In the genomic region with DNA sequence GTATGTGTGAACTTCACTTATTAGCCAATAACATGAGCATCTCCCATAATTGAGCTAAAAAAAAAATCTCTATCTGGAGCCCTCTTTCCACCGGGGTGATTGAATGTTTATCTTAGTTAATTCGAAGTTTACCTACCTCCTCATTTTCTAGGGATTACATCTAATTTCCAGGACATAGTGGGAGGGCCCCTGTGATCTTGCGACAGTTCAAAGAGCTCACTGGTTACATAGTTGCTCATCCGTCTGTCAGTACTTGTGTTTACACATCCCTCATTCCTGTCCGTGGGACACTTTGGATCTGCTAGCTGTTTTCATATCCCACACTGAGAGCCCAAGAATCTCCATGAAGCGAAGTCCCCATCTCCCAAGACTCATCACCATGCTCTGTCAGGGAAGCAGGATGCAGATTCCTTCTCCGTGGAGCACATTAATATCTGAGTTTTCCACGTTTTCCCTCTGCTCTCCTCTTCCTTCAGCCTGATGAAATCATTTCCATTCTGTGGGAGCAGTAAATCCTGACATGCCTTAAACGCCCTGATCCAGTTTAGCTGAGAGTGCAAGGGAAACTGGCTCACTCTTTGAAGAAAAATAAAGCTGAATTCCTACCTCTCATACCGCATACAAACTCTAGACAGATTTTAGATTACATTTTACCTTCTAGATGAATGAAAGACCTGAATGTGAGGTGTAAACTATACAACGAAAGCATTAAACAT, we compare ENCODE assay signal across 1 cellular context.
TF ChIP-seq lines count a peak whose summit lies in the region.

No MANE protein-coding gene starts in this region.

TF ChIP-seq in HepG2, 621 proteins besides CTCF, POLR2A, EP300 and RAD21 (continued from another document and continues in another):
- TF ChIP-seq, protein P1, sequence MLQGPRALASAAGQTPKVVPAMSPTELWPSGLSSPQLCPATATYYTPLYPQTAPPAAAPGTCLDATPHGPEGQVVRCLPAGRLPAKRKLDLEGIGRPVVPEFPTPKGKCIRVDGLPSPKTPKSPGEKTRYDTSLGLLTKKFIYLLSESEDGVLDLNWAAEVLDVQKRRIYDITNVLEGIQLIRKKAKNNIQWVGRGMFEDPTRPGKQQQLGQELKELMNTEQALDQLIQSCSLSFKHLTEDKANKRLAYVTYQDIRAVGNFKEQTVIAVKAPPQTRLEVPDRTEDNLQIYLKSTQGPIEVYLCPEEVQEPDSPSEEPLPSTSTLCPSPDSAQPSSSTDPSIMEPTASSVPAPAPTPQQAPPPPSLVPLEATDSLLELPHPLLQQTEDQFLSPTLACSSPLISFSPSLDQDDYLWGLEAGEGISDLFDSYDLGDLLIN (CRISPR knock-in tag; IDR thresholded peaks at IDR 0.05; ENCODE audit: borderline replicate concordance) = no peak
- no peak for TF ChIP-seq BORCS8-MEF2B (CRISPR knock-in tag; IDR thresholded peaks at IDR 0.05)
- no peak for TF ChIP-seq POGZ (CRISPR knock-in tag; IDR thresholded peaks at IDR 0.05)
- TF ChIP-seq, protein P2, sequence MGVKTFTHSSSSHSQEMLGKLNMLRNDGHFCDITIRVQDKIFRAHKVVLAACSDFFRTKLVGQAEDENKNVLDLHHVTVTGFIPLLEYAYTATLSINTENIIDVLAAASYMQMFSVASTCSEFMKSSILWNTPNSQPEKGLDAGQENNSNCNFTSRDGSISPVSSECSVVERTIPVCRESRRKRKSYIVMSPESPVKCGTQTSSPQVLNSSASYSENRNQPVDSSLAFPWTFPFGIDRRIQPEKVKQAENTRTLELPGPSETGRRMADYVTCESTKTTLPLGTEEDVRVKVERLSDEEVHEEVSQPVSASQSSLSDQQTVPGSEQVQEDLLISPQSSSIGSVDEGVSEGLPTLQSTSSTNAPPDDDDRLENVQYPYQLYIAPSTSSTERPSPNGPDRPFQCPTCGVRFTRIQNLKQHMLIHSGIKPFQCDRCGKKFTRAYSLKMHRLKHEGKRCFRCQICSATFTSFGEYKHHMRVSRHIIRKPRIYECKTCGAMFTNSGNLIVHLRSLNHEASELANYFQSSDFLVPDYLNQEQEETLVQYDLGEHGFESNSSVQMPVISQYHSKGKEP (CRISPR knock-in tag; IDR thresholded peaks at IDR 0.05) = no peak
- TF ChIP-seq U2AF2 (IDR thresholded peaks at IDR 0.05; ENCODE audit: low read depth, low read length) = no peak
- TF ChIP-seq TBX3 (IDR thresholded peaks at IDR 0.05; ENCODE audit: borderline replicate concordance) = peak; percentile 85; the same call in 1 of the 2 replicates
- TF ChIP-seq RCOR2 (CRISPR knock-in tag; IDR thresholded peaks at IDR 0.05) = peak; percentile 45; the same call in 1 of the 2 replicates
- TF ChIP-seq NFYB (CRISPR knock-in tag; IDR thresholded peaks at IDR 0.05) = no peak
- no peak for TF ChIP-seq HNRNPL (IDR thresholded peaks at IDR 0.05; ENCODE audit: low read depth, low read length)
- TF ChIP-seq, protein P3, sequence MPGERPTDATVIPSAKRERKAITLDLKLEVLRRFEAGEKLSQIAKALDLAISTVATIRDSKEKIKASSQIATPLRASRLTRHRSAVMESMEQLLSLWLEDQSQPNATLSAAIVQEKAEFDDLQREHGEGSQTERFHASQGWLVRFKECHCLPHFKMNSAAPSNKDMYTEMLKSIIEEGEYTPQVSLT (CRISPR knock-in tag; IDR thresholded peaks at IDR 0.05; ENCODE audit: borderline replicate concordance, low read depth) = no peak
- no peak for TF ChIP-seq ZNF33B (CRISPR knock-in tag; IDR thresholded peaks at IDR 0.05)
- TF ChIP-seq PITX1 (CRISPR knock-in tag; IDR thresholded peaks at IDR 0.05) = peak; percentile 87
- TF ChIP-seq ZNF264 (CRISPR knock-in tag; IDR thresholded peaks at IDR 0.05) = no peak
- no peak for TF ChIP-seq PRMT3 (CRISPR knock-in tag; IDR thresholded peaks at IDR 0.05; ENCODE audit: borderline replicate concordance, low read depth)
- no peak for TF ChIP-seq ATRX (CRISPR knock-in tag; IDR thresholded peaks at IDR 0.05; ENCODE audit: borderline replicate concordance)
- no peak for TF ChIP-seq KLF11 (CRISPR knock-in tag; IDR thresholded peaks at IDR 0.05)
- TF ChIP-seq TSC22D2 (CRISPR knock-in tag; IDR thresholded peaks at IDR 0.05; ENCODE audit: borderline replicate concordance) = no peak
- no peak for TF ChIP-seq ZMYM3 (CRISPR knock-in tag; IDR thresholded peaks at IDR 0.05)
- TF ChIP-seq, protein P4, sequence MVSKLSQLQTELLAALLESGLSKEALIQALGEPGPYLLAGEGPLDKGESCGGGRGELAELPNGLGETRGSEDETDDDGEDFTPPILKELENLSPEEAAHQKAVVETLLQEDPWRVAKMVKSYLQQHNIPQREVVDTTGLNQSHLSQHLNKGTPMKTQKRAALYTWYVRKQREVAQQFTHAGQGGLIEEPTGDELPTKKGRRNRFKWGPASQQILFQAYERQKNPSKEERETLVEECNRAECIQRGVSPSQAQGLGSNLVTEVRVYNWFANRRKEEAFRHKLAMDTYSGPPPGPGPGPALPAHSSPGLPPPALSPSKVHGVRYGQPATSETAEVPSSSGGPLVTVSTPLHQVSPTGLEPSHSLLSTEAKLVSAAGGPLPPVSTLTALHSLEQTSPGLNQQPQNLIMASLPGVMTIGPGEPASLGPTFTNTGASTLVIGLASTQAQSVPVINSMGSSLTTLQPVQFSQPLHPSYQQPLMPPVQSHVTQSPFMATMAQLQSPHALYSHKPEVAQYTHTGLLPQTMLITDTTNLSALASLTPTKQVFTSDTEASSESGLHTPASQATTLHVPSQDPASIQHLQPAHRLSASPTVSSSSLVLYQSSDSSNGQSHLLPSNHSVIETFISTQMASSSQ (IDR thresholded peaks at IDR 0.05; ENCODE audit: low read depth) = peak; percentile 57; the same call in 1 of the 2 replicates
- TF ChIP-seq, protein P4 (CRISPR knock-in tag; IDR thresholded peaks at IDR 0.05; ENCODE audit: borderline replicate concordance) = peak; percentile 44; the same call in 1 of the 2 replicates
- peak; percentile 29; the same call in 1 of the 2 replicates for TF ChIP-seq FOSL1 (CRISPR knock-in tag; IDR thresholded peaks at IDR 0.05; ENCODE audit: borderline replicate concordance)
- peak; percentile 69 for TF ChIP-seq ERF (CRISPR knock-in tag; IDR thresholded peaks at IDR 0.05)
- TF ChIP-seq, protein P5, sequence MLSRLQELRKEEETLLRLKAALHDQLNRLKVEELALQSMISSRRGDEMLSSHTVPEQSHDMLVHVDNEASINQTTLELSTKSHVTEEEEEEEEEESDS (CRISPR knock-in tag; IDR thresholded peaks at IDR 0.05; ENCODE audit: borderline replicate concordance) = no peak
- peak; percentile 90 for TF ChIP-seq HOXD1 (CRISPR knock-in tag; IDR thresholded peaks at IDR 0.05)
- TF ChIP-seq GTF2F1 (IDR thresholded peaks at IDR 0.05; ENCODE audit: low read length) = no peak
- TF ChIP-seq CENPT (CRISPR knock-in tag; IDR thresholded peaks at IDR 0.05; ENCODE audit: low read depth) = no peak
- TF ChIP-seq, protein P6, sequence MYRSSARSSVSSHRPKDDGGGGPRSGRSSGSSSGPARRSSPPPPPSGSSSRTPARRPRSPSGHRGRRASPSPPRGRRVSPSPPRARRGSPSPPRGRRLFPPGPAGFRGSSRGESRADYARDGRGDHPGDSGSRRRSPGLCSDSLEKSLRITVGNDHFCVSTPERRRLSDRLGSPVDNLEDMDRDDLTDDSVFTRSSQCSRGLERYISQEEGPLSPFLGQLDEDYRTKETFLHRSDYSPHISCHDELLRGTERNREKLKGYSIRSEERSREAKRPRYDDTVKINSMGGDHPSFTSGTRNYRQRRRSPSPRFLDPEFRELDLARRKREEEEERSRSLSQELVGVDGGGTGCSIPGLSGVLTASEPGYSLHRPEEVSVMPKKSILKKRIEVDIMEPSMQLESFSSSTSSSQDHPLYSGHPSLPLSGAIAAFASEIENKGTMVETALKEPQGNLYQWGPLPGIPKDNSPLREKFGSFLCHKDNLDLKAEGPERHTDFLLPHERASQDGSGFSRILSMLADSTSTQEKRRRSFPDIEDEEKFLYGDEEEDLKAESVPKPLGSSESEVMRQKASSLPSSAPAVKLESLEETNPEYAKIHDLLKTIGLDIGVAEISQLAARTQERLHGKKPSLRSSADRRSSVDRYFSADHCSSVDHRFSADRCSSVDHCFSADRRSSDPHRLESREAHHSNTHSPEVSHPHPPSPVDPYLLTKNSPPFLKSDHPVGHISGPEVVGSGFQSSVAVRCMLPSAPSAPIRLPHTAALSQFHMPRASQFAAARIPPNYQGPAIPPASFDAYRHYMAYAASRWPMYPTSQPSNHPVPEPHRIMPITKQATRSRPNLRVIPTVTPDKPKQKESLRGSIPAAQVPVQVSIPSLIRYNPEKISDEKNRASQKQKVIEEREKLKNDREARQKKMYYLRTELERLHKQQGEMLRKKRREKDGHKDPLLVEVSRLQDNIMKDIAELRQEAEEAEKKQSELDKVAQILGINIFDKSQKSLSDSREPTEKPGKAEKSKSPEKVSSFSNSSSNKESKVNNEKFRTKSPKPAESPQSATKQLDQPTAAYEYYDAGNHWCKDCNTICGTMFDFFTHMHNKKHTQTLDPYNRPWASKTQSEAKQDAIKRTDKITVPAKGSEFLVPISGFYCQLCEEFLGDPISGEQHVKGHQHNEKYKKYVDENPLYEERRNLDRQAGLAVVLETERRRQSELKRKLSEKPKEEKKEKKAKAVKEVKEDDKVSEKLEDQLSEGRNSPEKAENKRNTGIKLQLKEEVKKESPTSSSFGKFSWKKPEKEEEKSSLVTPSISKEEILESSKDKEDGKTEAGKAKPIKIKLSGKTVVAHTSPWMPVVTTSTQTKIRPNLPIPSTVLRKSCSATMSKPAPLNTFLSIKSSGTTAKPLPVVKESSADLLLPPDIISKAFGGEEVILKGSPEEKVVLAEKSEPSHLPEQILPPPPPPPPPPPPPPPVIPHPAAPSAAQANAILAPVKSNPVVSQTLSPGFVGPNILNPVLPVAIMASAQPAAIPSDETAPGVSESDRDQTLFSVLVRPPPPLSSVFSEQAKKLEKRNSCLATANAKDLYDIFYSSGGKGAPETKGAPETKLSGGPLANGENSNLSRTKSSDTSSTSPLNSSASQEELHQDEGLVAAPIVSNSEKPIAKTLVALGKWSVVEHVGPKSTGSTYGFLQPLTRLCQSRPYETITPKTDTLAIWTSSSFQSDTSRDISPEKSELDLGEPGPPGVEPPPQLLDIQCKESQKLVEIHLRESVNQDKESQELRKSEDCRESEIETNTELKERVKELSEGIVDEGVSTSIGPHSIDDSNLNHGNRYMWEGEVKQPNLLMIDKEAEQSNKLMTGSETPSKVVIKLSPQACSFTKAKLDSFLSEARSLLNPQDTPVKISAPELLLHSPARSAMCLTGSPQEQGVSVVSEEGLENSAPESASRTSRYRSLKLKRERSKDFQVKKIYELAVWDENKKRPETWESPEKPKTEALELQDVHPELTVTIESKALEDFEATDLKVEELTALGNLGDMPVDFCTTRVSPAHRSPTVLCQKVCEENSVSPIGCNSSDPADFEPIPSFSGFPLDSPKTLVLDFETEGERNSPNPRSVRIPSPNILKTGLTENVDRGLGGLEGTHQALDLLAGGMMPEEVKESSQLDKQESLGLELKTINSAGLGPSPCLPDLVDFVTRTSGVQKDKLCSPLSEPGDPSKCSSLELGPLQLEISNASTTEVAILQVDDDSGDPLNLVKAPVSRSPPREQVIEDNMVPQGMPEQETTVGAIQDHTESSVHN (CRISPR knock-in tag; IDR thresholded peaks at IDR 0.05) = no peak
- no peak for TF ChIP-seq DPF2 (CRISPR knock-in tag; IDR thresholded peaks at IDR 0.05; ENCODE audit: borderline replicate concordance, low read depth)
- no peak for TF ChIP-seq PAF1 (CRISPR knock-in tag; IDR thresholded peaks at IDR 0.05)
- peak; percentile 67 for TF ChIP-seq NCOA2 (CRISPR knock-in tag; IDR thresholded peaks at IDR 0.05)
- TF ChIP-seq ZNF558 (CRISPR knock-in tag; IDR thresholded peaks at IDR 0.05; ENCODE audit: borderline replicate concordance) = no peak
- TF ChIP-seq MEIS1 (CRISPR knock-in tag; IDR thresholded peaks at IDR 0.05; ENCODE audit: borderline replicate concordance) = no peak; the same call in 1 of the 2 replicates
- TF ChIP-seq, protein P7, sequence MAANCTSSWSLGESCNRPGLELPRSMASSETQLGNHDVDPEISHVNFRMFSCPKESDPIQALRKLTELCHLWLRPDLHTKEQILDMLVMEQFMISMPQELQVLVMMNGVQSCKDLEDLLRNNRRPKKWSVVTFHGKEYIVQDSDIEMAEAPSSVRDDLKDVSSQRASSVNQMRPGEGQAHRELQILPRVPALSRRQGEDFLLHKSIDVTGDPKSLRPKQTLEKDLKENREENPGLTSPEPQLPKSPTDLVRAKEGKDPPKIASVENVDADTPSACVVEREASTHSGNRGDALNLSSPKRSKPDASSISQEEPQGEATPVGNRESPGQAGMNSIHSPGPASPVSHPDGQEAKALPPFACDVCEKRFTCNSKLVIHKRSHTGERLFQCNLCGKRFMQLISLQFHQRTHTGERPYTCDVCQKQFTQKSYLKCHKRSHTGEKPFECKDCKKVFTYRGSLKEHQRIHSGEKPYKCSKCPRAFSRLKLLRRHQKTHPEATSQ (CRISPR knock-in tag; IDR thresholded peaks at IDR 0.05; ENCODE audit: borderline replicate concordance) = no peak
- TF ChIP-seq MAFF (IDR thresholded peaks at IDR 0.05; ENCODE audit: low read depth, low read length) = no peak
- TF ChIP-seq, protein P8, sequence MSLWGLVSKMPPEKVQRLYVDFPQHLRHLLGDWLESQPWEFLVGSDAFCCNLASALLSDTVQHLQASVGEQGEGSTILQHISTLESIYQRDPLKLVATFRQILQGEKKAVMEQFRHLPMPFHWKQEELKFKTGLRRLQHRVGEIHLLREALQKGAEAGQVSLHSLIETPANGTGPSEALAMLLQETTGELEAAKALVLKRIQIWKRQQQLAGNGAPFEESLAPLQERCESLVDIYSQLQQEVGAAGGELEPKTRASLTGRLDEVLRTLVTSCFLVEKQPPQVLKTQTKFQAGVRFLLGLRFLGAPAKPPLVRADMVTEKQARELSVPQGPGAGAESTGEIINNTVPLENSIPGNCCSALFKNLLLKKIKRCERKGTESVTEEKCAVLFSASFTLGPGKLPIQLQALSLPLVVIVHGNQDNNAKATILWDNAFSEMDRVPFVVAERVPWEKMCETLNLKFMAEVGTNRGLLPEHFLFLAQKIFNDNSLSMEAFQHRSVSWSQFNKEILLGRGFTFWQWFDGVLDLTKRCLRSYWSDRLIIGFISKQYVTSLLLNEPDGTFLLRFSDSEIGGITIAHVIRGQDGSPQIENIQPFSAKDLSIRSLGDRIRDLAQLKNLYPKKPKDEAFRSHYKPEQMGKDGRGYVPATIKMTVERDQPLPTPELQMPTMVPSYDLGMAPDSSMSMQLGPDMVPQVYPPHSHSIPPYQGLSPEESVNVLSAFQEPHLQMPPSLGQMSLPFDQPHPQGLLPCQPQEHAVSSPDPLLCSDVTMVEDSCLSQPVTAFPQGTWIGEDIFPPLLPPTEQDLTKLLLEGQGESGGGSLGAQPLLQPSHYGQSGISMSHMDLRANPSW (CRISPR knock-in tag; IDR thresholded peaks at IDR 0.05; ENCODE audit: borderline replicate concordance) = no peak
